8 cellular contexts compared by ENCODE assay signal in genomic region chr14:39430762-39431415, GRCh38. TPM values are rescaled to one million over a fixed set of nuclear protein-coding genes. Genes with fewer than 3 reads are reported as not detected.
DNase-seq lines count a peak whose midpoint lies in the region; ATAC-seq lines count a peak whose summit lies in the region.

No MANE protein-coding gene starts in this region.

- peak overlapping the region; percentile 100 for H3K27ac Mint-ChIP-seq in central memory CD8-positive, alpha-beta T cell (ENCODE audit: low read depth)

- DNase-seq in AG20443 (ENCODE audit: low spot score) (peak; percentile 16), NOMO-1 treated with DMSO at 0.1 percent for 48 hours (lab: John Stamatoyannopoulos, UW; ENCODE audit: unreplicated experiment) (peak; percentile 36), NCI-H1930 (lab: John Stamatoyannopoulos, UW) (no peak), T-helper 9 cell (no peak)
- DNase-seq in central memory CD8-positive, alpha-beta T cell (ENCODE audit: low spot score in 2 of 2) = no peak

- peak overlapping the region; percentile 96 for H3K4me3 Mint-ChIP-seq in central memory CD8-positive, alpha-beta T cell

- ATAC-seq in GM19452 (IDR thresholded peaks at IDR 0.05; ENCODE audit: unreplicated experiment) = peak; percentile 2
- peak; percentile 4 for ATAC-seq in central memory CD8-positive, alpha-beta T cell (replicated peaks; ENCODE audit: extremely low read depth, poor library complexity, severe bottlenecking)
- ATAC-seq in HG03025 (IDR thresholded peaks at IDR 0.05; ENCODE audit: low FRiP score, unreplicated experiment) = no peak

- peak overlapping the region; percentile 96 for H3K4me3 ChIP-seq in mononuclear cell (ENCODE audit: low read length)

- H3K36me3 Mint-ChIP-seq in central memory CD8-positive, alpha-beta T cell (ENCODE audit: insufficient read depth) = peaks cover 22% of the 10 kb centered on the region

- H3K27me3 ChIP-seq in mononuclear cell (ENCODE audit: insufficient read depth, low read length) = no peaks in the 10 kb centered on the region

- H3K4me1 ChIP-seq in mononuclear cell (ENCODE audit: insufficient read depth, low read length) = peaks cover 54% of the 10 kb centered on the region

- no peaks in the 10 kb centered on the region for H3K9me3 Mint-ChIP-seq in central memory CD8-positive, alpha-beta T cell

- H3K27me3 Mint-ChIP-seq in central memory CD8-positive, alpha-beta T cell = no peaks in the 10 kb centered on the region

- H3K9me3 ChIP-seq in mononuclear cell (ENCODE audit: low read depth, low read length) = no peaks in the 10 kb centered on the region

- H3K4me1 Mint-ChIP-seq in central memory CD8-positive, alpha-beta T cell = peaks cover 52% of the 10 kb centered on the region

RNA-seq across cellular contexts. Expression of gene FBXO33, which starts 1.3 kb away (rescaled TPM):
- total RNA-seq in mononuclear cell = 114 TPM

Comparison
In these comparisons a context has a peak if more than half of its experiments do, and no peak if none do; other contexts are left out.
1. DNase-seq: peak in AG20443 (single experiment) and NOMO-1 treated with DMSO at 0.1 percent for 48 hours (single experiment); none in central memory CD8-positive, alpha-beta T cell (0 of 2), NCI-H1930 (0 of 2) and T-helper 9 cell (single experiment).